In the genomic region with DNA sequence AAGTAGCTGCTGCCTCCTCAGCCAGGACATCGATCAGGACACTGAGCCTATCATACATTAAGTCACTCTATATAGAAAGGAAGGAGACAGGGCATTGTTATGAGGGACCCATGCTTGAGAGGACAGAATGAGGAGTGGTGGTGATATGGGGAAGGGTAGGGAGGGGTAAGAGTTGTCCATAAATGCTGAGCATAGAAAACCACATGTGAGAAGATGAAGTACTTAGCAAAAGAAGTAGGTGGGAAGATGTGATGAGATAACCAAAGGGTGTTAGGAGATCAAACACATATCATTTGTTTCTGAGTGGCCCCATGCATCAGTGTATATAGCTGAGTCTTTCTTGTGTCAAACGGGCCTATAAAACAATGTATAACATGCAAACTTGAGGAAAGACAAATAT, we compare ENCODE assay signal across 29 cellular contexts.
"Had no signal": no experiment of that assay in that cellular context is flagged by ENCODE, and none has a peak within 500 bp of the region (broad histone marks: within the 10 kb centered on the region; RNA-seq: fewer than 3 reads in every experiment).

No MANE protein-coding gene starts in this region.

- H3K9me3 ChIP-seq: colonic mucosa, esophagus muscularis mucosa, esophagus squamous epithelium, gastrocnemius medialis, gastroesophageal sphincter, heart left ventricle, heart right ventricle had no signal

- H3K4me3 Mint-ChIP-seq: dendritic cell treated with granulocyte-macrophage colony-stimulating factor and Interleukin-4, amounts not matched to agents 40 ng/mL and 50 ng/mL, for 4 days; effector memory CD8-positive, alpha-beta T cell; endodermal cell had no signal

- H3K27ac ChIP-seq: colonic mucosa, coronary artery, dorsolateral prefrontal cortex, epithelial cell of prostate, esophagus muscularis mucosa, esophagus squamous epithelium, foreskin keratinocyte, gastrocnemius medialis, gastroesophageal sphincter, heart left ventricle, heart right ventricle had no signal

- FAIRE-seq: colon, endometrium, endothelial cell of umbilical vein, frontal cortex had no signal

- H3K4me3 ChIP-seq: colonic mucosa, coronary artery, dorsolateral prefrontal cortex, esophagus muscularis mucosa, esophagus squamous epithelium, gastrocnemius medialis, gastroesophageal sphincter, heart left ventricle, heart right ventricle had no signal

- ATAC-seq: effector memory CD8-positive, alpha-beta T cell; esophagus mucosa; foreskin keratinocyte; gastrocnemius medialis; gastroesophageal sphincter; heart left ventricle; heart right ventricle had no signal

- H3K27me3 ChIP-seq: colonic mucosa, esophagus muscularis mucosa, foreskin keratinocyte, gastrocnemius medialis, gastroesophageal sphincter had no signal

- H3K36me3 ChIP-seq: colonic mucosa, esophagus muscularis mucosa, esophagus squamous epithelium, gastrocnemius medialis, gastroesophageal sphincter, heart left ventricle, heart right ventricle had no signal

- H3K9me3 Mint-ChIP-seq: dendritic cell treated with granulocyte-macrophage colony-stimulating factor and Interleukin-4, amounts not matched to agents 40 ng/mL and 50 ng/mL, for 4 days; effector memory CD8-positive, alpha-beta T cell had no signal

- H3K4me1 ChIP-seq: colonic mucosa, esophagus muscularis mucosa, esophagus squamous epithelium, foreskin keratinocyte, gastrocnemius medialis, gastroesophageal sphincter, heart left ventricle, heart right ventricle had no signal

- H3K27ac Mint-ChIP-seq: dendritic cell treated with granulocyte-macrophage colony-stimulating factor and Interleukin-4, amounts not matched to agents 40 ng/mL and 50 ng/mL, for 4 days; endodermal cell had no signal

- DNase-seq: colonic mucosa; cortex of kidney; dermis blood vessel endothelial cell; dorsolateral prefrontal cortex; effector CD4-positive, alpha-beta T cell; effector CD8-positive, alpha-beta T cell; effector memory CD4-positive, alpha-beta T cell; effector memory CD8-positive, alpha-beta T cell; endodermal cell; erythroblast; esophagus squamous epithelium; foreskin fibroblast; foreskin keratinocyte; foreskin melanocyte; gastrocnemius medialis; glutamatergic neuron; head of caudate nucleus; heart left ventricle; heart right ventricle had no signal
